ENCODE assay signal across 9 cellular contexts in genomic region chr13:105202384-105202783, GRCh38.
DNase-seq lines count a peak whose midpoint lies in the region; ATAC-seq, FAIRE-seq and TF ChIP-seq lines count a peak whose summit lies in the region.
"Had no signal": no experiment of that assay in that cellular context is flagged by ENCODE, and none has a peak within 500 bp of the region (broad histone marks: within the 10 kb centered on the region; RNA-seq: fewer than 3 reads in every experiment).

No MANE protein-coding gene starts in this region.

- H3K9me3 ChIP-seq in tibial nerve, result no peaks in the 10 kb centered on the region

- H3K4me1 Mint-ChIP-seq in activated naive CD4-positive, alpha-beta T cell treated with anti-CD3 and anti-CD28 coated beads, Interleukin-2, amount 10 ng/mL, durations not matched to agents 7 days and 5 days, result no peaks in the 10 kb centered on the region

- no peaks in the 10 kb centered on the region for H3K27me3 ChIP-seq in tibial nerve

- CTCF ChIA-PET in HEK293T (lab: Yijun Ruan, JAX), result interaction anchor here (0.7 to 0.8 kb wide), 4 partner anchors 11 to 896 kb away, joined by 3 to 4 read pairs (median 3); no protein-coding TSS in a partner anchor
- CTCF ChIA-PET in RWPE1 (lab: Yijun Ruan, JAX), result interaction anchor here (0.6 to 0.7 kb wide), 6 partner anchors 29 to 1956 kb away, joined by 3 to 6 read pairs (median 4); no protein-coding TSS in a partner anchor
- CTCF ChIA-PET in activated naive CD4-positive, alpha-beta T cell treated with anti-CD3 and anti-CD28 coated beads, Interleukin-2, amount 10 ng/mL, durations not matched to agents 7 days and 5 days (lab: Charles Lee), result interaction anchor here (1.2 kb wide), 1 partner anchor 62 kb away, joined by 6 read pairs; no protein-coding TSS in a partner anchor

- H3K36me3 ChIP-seq in tibial nerve, result no peaks in the 10 kb centered on the region

- H3K4me3 ChIP-seq in tibial nerve, result no peak overlapping the region

- no peaks in the 10 kb centered on the region for H3K36me3 Mint-ChIP-seq in activated naive CD4-positive, alpha-beta T cell treated with anti-CD3 and anti-CD28 coated beads, Interleukin-2, amount 10 ng/mL, durations not matched to agents 7 days and 5 days

- no peak overlapping the region for H3K27ac Mint-ChIP-seq in activated naive CD4-positive, alpha-beta T cell treated with anti-CD3 and anti-CD28 coated beads, Interleukin-2, amount 10 ng/mL, durations not matched to agents 7 days and 5 days

- TF ChIP-seq CTCF in D721Med (IDR thresholded peaks at IDR 0.05; ENCODE audit: insufficient read depth, missing control alignments), result peak; percentile 13
- TF ChIP-seq CTCF in RWPE1 (conservative IDR thresholded peaks at IDR 0.05; ENCODE audit: low read depth), result 0 out of 2 replicates have a peak, but pooled peaks have one; percentile 19
- TF ChIP-seq CTCF in tibial nerve (IDR thresholded peaks at IDR 0.05), result peak; percentile 15 to 38 (median 22)

- H3K4me1 ChIP-seq in tibial nerve, result no peaks in the 10 kb centered on the region

- TF ChIP-seq POLR2A in tibial nerve (IDR thresholded peaks at IDR 0.05), result no peak

- TF ChIP-seq EP300 in tibial nerve (IDR thresholded peaks at IDR 0.05), result no peak

- no peaks in the 10 kb centered on the region for H3K9me3 Mint-ChIP-seq in activated naive CD4-positive, alpha-beta T cell treated with anti-CD3 and anti-CD28 coated beads, Interleukin-2, amount 10 ng/mL, durations not matched to agents 7 days and 5 days

- FAIRE-seq in D721Med (lab: Jason Lieb, UNC) (no peak), frontal cortex (lab: Jason Lieb, UNC) (peak; percentile 30)
- FAIRE-seq: colon had no signal

- DNase-seq in D721Med (ENCODE audit: insufficient read length, low spot score), result no peak
- peak; percentile 7 for DNase-seq in HEK293T (ENCODE audit: extremely low spot score)
- DNase-seq in RWPE1 (ENCODE audit: low spot score), result no peak
- DNase-seq in frontal cortex (ENCODE audit: low spot score in 2 of 2), result peak; percentile 2 to 4
- no peak for DNase-seq in tibial nerve (ENCODE audit: low spot score in 2 of 2)
- DNase-seq in activated naive CD4-positive, alpha-beta T cell treated with anti-CD3 and anti-CD28 coated beads, Interleukin-2, amount 10 ng/mL, durations not matched to agents 7 days and 5 days, result no peak

- no peak overlapping the region for H3K4me3 Mint-ChIP-seq in activated naive CD4-positive, alpha-beta T cell treated with anti-CD3 and anti-CD28 coated beads, Interleukin-2, amount 10 ng/mL, durations not matched to agents 7 days and 5 days

- no peak overlapping the region for H3K27ac ChIP-seq in RWPE1
- H3K27ac ChIP-seq in tibial nerve, result no peak overlapping the region

- no peaks in the 10 kb centered on the region for H3K27me3 Mint-ChIP-seq in activated naive CD4-positive, alpha-beta T cell treated with anti-CD3 and anti-CD28 coated beads, Interleukin-2, amount 10 ng/mL, durations not matched to agents 7 days and 5 days

- POLR2A ChIA-PET in HEK293T (lab: Yijun Ruan, JAX), result no interaction called here
- POLR2A ChIA-PET in RWPE1 (lab: Yijun Ruan, JAX; ENCODE audit: low non-redundant PET), result no interaction called here

- ATAC-seq in GM19035 (IDR thresholded peaks at IDR 0.05; ENCODE audit: unreplicated experiment) (no peak), GM18520 (IDR thresholded peaks at IDR 0.05; ENCODE audit: unreplicated experiment) (no peak)

TF ChIP-seq in HEK293T, 16 proteins besides CTCF, POLR2A, EP300 and RAD21:
- TF ChIP-seq ARNT (IDR thresholded peaks at IDR 0.05) (no peak), TARDBP (IDR thresholded peaks at IDR 0.05) (no peak), FOXK2 (IDR thresholded peaks at IDR 0.05) (no peak), ZNF384 (IDR thresholded peaks at IDR 0.05) (no peak), L3MBTL2 (conservative IDR thresholded peaks at IDR 0.05) (no peak), NFRKB (IDR thresholded peaks at IDR 0.05) (no peak), CTBP1 (IDR thresholded peaks at IDR 0.05; ENCODE audit: borderline replicate concordance) (no peak), BHLHE40 (IDR thresholded peaks at IDR 0.05; ENCODE audit: borderline replicate concordance) (no peak), FOXM1 (IDR thresholded peaks at IDR 0.05; ENCODE audit: borderline replicate concordance) (no peak), LEF1 (IDR thresholded peaks at IDR 0.05; ENCODE audit: borderline replicate concordance) (no peak), ELF4 (IDR thresholded peaks at IDR 0.05) (no peak), SP1 (IDR thresholded peaks at IDR 0.05) (no peak), HDGF (IDR thresholded peaks at IDR 0.05; ENCODE audit: borderline replicate concordance) (no peak), SUZ12 (IDR thresholded peaks at IDR 0.05) (no peak), FOXA1 (IDR thresholded peaks at IDR 0.05) (no peak)
- TF ChIP-seq, protein P1, sequence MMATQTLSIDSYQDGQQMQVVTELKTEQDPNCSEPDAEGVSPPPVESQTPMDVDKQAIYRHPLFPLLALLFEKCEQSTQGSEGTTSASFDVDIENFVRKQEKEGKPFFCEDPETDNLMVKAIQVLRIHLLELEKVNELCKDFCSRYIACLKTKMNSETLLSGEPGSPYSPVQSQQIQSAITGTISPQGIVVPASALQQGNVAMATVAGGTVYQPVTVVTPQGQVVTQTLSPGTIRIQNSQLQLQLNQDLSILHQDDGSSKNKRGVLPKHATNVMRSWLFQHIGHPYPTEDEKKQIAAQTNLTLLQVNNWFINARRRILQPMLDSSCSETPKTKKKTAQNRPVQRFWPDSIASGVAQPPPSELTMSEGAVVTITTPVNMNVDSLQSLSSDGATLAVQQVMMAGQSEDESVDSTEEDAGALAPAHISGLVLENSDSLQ (IDR thresholded peaks at IDR 0.05), result no peak

Comparison
In these comparisons a context has a peak if more than half of its experiments do, and no peak if none do; other contexts are left out.
1. DNase-seq: peak in HEK293T (single experiment) and frontal cortex (2 of 2); none in D721Med (single experiment), RWPE1 (single experiment), tibial nerve (0 of 2) and activated naive CD4-positive, alpha-beta T cell treated with anti-CD3 and anti-CD28 coated beads, Interleukin-2, amount 10 ng/mL, durations not matched to agents 7 days and 5 days (single experiment).
2. Peak in every context shown above with its lines, with median percentiles within 50 percentile points of each other: CTCF ChIP-seq.